ENCODE assay signal across 21 cellular contexts in the genomic region with DNA sequence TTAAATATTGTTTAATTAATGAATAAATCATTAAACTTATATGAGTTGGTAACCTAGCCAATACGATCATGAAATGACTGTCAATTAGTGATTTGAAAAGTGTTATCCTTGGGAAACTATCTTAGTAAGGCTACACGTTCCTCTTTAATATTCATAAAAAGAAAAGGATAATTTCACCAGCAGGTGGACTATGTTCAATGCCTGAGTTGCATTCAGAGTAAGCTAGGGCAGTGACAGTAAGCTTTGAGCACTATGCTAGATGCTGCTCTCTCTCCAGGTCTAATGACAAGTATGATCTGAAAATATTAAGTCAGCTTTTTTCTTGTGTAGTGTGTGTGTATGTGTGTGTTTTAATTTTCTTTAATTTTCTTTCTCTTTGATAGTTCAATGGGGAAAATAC.
A peak's percentile ranks its signal among the peaks of the same experiment; 100 is the strongest.
DNase-seq lines count a peak whose midpoint lies in the region; ATAC-seq and TF ChIP-seq lines count a peak whose summit lies in the region.
"Had no signal": no experiment of that assay in that cellular context is flagged by ENCODE, and none has a peak within 500 bp of the region (broad histone marks: within the 10 kb centered on the region; RNA-seq: fewer than 3 reads in every experiment).

No MANE protein-coding gene starts in this region.

- H3K4me1 Mint-ChIP-seq in activated T-helper 2 cell treated with anti-CD3 and anti-CD28 coated beads, Interferon-gamma antibody, Interleukin-2, Interleukin-4, amounts not matched to agents 10 μg/mL and 5 μg/mL and 100 μg/mL, durations not matched to agents 14 hours and 24 hours and 36 hours (ENCODE audit: low read depth): no peaks in the 10 kb centered on the region
- H3K4me1 Mint-ChIP-seq: naive thymus-derived CD4-positive, alpha-beta T cell; stimulated activated memory B cell treated with anti-CD40 and anti-IgM and Interleukin-4, amounts not matched to agents 10 μg/mL and 1 μg/mL and 100 μg/mL, for 72 hours had no signal

- DNase-seq in BJ (ENCODE audit: low read depth) (no peak), DMS153 treated with DMSO at 0.1 percent for 48 hours (lab: John Stamatoyannopoulos, UW; ENCODE audit: unreplicated experiment) (peak; percentile 8), SK-MEL-5 (ENCODE audit: low read depth, low spot score) (peak; percentile 11), hepatocyte (ENCODE audit: low spot score) (no peak), substantia nigra (lab: John Stamatoyannopoulos, UW) (no peak)
- no peak for DNase-seq in activated T-helper 2 cell treated with anti-CD3 and anti-CD28 coated beads, Interferon-gamma antibody, Interleukin-2, Interleukin-4, amounts not matched to agents 10 μg/mL and 5 μg/mL and 100 μg/mL, durations not matched to agents 14 hours and 24 hours and 36 hours (ENCODE audit: low spot score)
- DNase-seq: activated effector memory CD4-positive, alpha-beta T cell treated with anti-CD3 and anti-CD28 coated beads, Interleukin-2, amount 50 U/mL, for 16 hours; anterior cingulate cortex; C1 segment of cervical spinal cord; KG1; naive thymus-derived CD4-positive, alpha-beta T cell; NCI-H1417 treated with DMSO at 0.1 percent for 48 hours; T-helper 9 cell; upper lobe of right lung had no signal

- H3K4me2 ChIP-seq in hepatocyte: no peak overlapping the region

- H3K27me3 ChIP-seq in BJ (ENCODE audit: control insufficient read depth, insufficient read depth, low read length) (no peaks in the 10 kb centered on the region), hepatocyte (no peaks in the 10 kb centered on the region)
- H3K27me3 ChIP-seq: SJCRH30, upper lobe of right lung had no signal

- no peak overlapping the region for H3K4me3 Mint-ChIP-seq in activated T-helper 2 cell treated with anti-CD3 and anti-CD28 coated beads, Interferon-gamma antibody, Interleukin-2, Interleukin-4, amounts not matched to agents 10 μg/mL and 5 μg/mL and 100 μg/mL, durations not matched to agents 14 hours and 24 hours and 36 hours (ENCODE audit: low read depth)
- H3K4me3 Mint-ChIP-seq: naive thymus-derived CD4-positive, alpha-beta T cell; stimulated activated memory B cell treated with anti-CD40 and anti-IgM and Interleukin-4, amounts not matched to agents 10 μg/mL and 1 μg/mL and 100 μg/mL, for 72 hours had no signal

- H3K9me3 ChIP-seq in hepatocyte (ENCODE audit: low read depth): no peaks in the 10 kb centered on the region
- H3K9me3 ChIP-seq: HAP-1, SJCRH30, upper lobe of right lung had no signal

- POLR2A ChIA-PET in BJ (lab: Charles Lee): no interaction called here

- H3K36me3 Mint-ChIP-seq in activated T-helper 2 cell treated with anti-CD3 and anti-CD28 coated beads, Interferon-gamma antibody, Interleukin-2, Interleukin-4, amounts not matched to agents 10 μg/mL and 5 μg/mL and 100 μg/mL, durations not matched to agents 14 hours and 24 hours and 36 hours (ENCODE audit: low read depth): no peaks in the 10 kb centered on the region
- H3K36me3 Mint-ChIP-seq: naive thymus-derived CD4-positive, alpha-beta T cell; stimulated activated memory B cell treated with anti-CD40 and anti-IgM and Interleukin-4, amounts not matched to agents 10 μg/mL and 1 μg/mL and 100 μg/mL, for 72 hours had no signal

- H3K9me2 ChIP-seq in hepatocyte (replicated peaks; ENCODE audit: insufficient read depth): no peaks in the 10 kb centered on the region

- H3K4me3 ChIP-seq in BJ (ENCODE audit: low read depth, low read length): no peak overlapping the region
- no peak overlapping the region for H3K4me3 ChIP-seq in hepatocyte
- H3K4me3 ChIP-seq: HAP-1, lung, SJCRH30, upper lobe of right lung had no signal

- H4K20me1 ChIP-seq in hepatocyte (ENCODE audit: insufficient read depth, poor library complexity, severe bottlenecking): no peaks in the 10 kb centered on the region

- H3K27ac ChIP-seq in hepatocyte (no peak overlapping the region), substantia nigra (ENCODE audit: low read depth, low read length, poor library complexity, severe bottlenecking) (no peak overlapping the region)
- H3K27ac ChIP-seq: SJCRH30, upper lobe of right lung had no signal

- H3K79me2 ChIP-seq in hepatocyte: no peaks in the 10 kb centered on the region

- peaks cover 18% of the 10 kb centered on the region for H3K9me3 Mint-ChIP-seq in activated T-helper 2 cell treated with anti-CD3 and anti-CD28 coated beads, Interferon-gamma antibody, Interleukin-2, Interleukin-4, amounts not matched to agents 10 μg/mL and 5 μg/mL and 100 μg/mL, durations not matched to agents 14 hours and 24 hours and 36 hours
- H3K9me3 Mint-ChIP-seq: stimulated activated memory B cell treated with anti-CD40 and anti-IgM and Interleukin-4, amounts not matched to agents 10 μg/mL and 1 μg/mL and 100 μg/mL, for 72 hours had no signal

- H3K4me1 ChIP-seq in hepatocyte (ENCODE audit: insufficient read depth): no peaks in the 10 kb centered on the region
- H3K4me1 ChIP-seq: HAP-1, SJCRH30, upper lobe of right lung had no signal

- intact Hi-C loops in activated T-helper 2 cell treated with anti-CD3 and anti-CD28 coated beads, Interferon-gamma antibody, Interleukin-2, Interleukin-4, amounts not matched to agents 10 μg/mL and 5 μg/mL and 100 μg/mL, durations not matched to agents 14 hours and 24 hours and 36 hours (cut with micrococcal nuclease): no loop called here

- ATAC-seq in GM18867 (IDR thresholded peaks at IDR 0.05; ENCODE audit: unreplicated experiment) (no peak), GM18519 (IDR thresholded peaks at IDR 0.05; ENCODE audit: low FRiP score, unreplicated experiment) (no peak)
- ATAC-seq: naive thymus-derived CD4-positive, alpha-beta T cell; stimulated activated memory B cell treated with anti-CD40 and anti-IgM and Interleukin-4, amounts not matched to agents 10 μg/mL and 1 μg/mL and 100 μg/mL, for 72 hours; upper lobe of right lung had no signal

- WGBS in hepatocyte (ENCODE audit: low lambda C conversion rate, missing lambda C conversion rate): 67% methylated on average over 2 of the region's 2 CpGs

- H3K36me3 ChIP-seq in BJ (ENCODE audit: control insufficient read depth, insufficient read depth, low read length) (no peaks in the 10 kb centered on the region), hepatocyte (replicated peaks; ENCODE audit: insufficient read depth, low read depth) (no peaks in the 10 kb centered on the region)
- H3K36me3 ChIP-seq: HAP-1, SJCRH30, upper lobe of right lung had no signal

- TF ChIP-seq CTCF in BJ (IDR thresholded peaks at IDR 0.05; ENCODE audit: insufficient read depth, low read depth, low read length) (0 out of 2 replicates have a peak, but pooled peaks have one; percentile 3), hepatocyte (IDR thresholded peaks at IDR 0.05; ENCODE audit: poor library complexity) (peak; percentile 16)

- H3K27me3 Mint-ChIP-seq in activated T-helper 2 cell treated with anti-CD3 and anti-CD28 coated beads, Interferon-gamma antibody, Interleukin-2, Interleukin-4, amounts not matched to agents 10 μg/mL and 5 μg/mL and 100 μg/mL, durations not matched to agents 14 hours and 24 hours and 36 hours (ENCODE audit: low read depth): no peaks in the 10 kb centered on the region
- H3K27me3 Mint-ChIP-seq: naive thymus-derived CD4-positive, alpha-beta T cell; progenitor cell of endocrine pancreas; stimulated activated memory B cell treated with anti-CD40 and anti-IgM and Interleukin-4, amounts not matched to agents 10 μg/mL and 1 μg/mL and 100 μg/mL, for 72 hours had no signal

- CTCF ChIA-PET in BJ (lab: Yijun Ruan, JAX): no interaction called here

- H3K27ac Mint-ChIP-seq in activated T-helper 2 cell treated with anti-CD3 and anti-CD28 coated beads, Interferon-gamma antibody, Interleukin-2, Interleukin-4, amounts not matched to agents 10 μg/mL and 5 μg/mL and 100 μg/mL, durations not matched to agents 14 hours and 24 hours and 36 hours: no peak overlapping the region
- H3K27ac Mint-ChIP-seq: naive thymus-derived CD4-positive, alpha-beta T cell; progenitor cell of endocrine pancreas; stimulated activated memory B cell treated with anti-CD40 and anti-IgM and Interleukin-4, amounts not matched to agents 10 μg/mL and 1 μg/mL and 100 μg/mL, for 72 hours had no signal

- in situ Hi-C loops in SK-MEL-5 (cut with HindIII; ENCODE audit: low pct_unique_long_range_greater_than_20kb, low sequenced_read_pairs): no loop called here

- H2AFZ ChIP-seq in hepatocyte: no peak overlapping the region

Comparison
In these comparisons a context has a peak if more than half of its experiments do, and no peak if none do; other contexts are left out.
1. DNase-seq: peak in DMS153 treated with DMSO at 0.1 percent for 48 hours (single experiment) and SK-MEL-5 (single experiment); none in BJ (single experiment), hepatocyte (single experiment), activated T-helper 2 cell treated with anti-CD3 and anti-CD28 coated beads, Interferon-gamma antibody, Interleukin-2, Interleukin-4, amounts not matched to agents 10 μg/mL and 5 μg/mL and 100 μg/mL, durations not matched to agents 14 hours and 24 hours and 36 hours (single experiment) and substantia nigra (0 of 49).